In genomic region chr2:46676198-46676597, GRCh38 we compare ENCODE assay signal across 34 cellular contexts.
"Had no signal": no experiment of that assay in that cellular context is flagged by ENCODE, and none has a peak within 500 bp of the region (broad histone marks: within the 10 kb centered on the region; RNA-seq: fewer than 3 reads in every experiment).

No MANE protein-coding gene starts in this region.

- FAIRE-seq: astrocyte had no signal

- H3K4me1 ChIP-seq: adrenal gland, body of pancreas, breast epithelium had no signal

- DNase-seq: activated CD4-positive, alpha-beta memory T cell treated with anti-CD3 and anti-CD28 coated beads, Interleukin-2, amount 10 ng/mL, durations not matched to agents 7 days and 5 days; activated CD4-positive, alpha-beta T cell treated with anti-CD3 and anti-CD28 coated beads for 1 hour; activated CD4-positive, alpha-beta T cell treated with anti-CD3 and anti-CD28 coated beads for 36 hours; activated CD4-positive, alpha-beta T cell treated with anti-CD3 and anti-CD28 coated beads for 48 hours; activated CD4-positive, alpha-beta T cell treated with anti-CD3 and anti-CD28 coated beads, Interleukin-2, amount 10 ng/mL, durations not matched to agents 7 days and 5 days; activated CD4-positive, alpha-beta T cell treated with anti-CD3 and anti-CD28 coated beads, Interleukin-2, amount 50 U/mL, for 48 hours; activated CD4-positive, CD25-positive, alpha-beta regulatory T cell; activated CD8-positive, alpha-beta memory T cell treated with anti-CD3 and anti-CD28 coated beads, Interleukin-2, amount 50 U/mL, for 4 hours; activated effector memory CD4-positive, alpha-beta T cell treated with anti-CD3 and anti-CD28 coated beads, Interleukin-2, amount 50 U/mL, for 16 hours; activated gamma-delta T cell treated with Interleukin-2 at 50 U/mL for 16 hours; activated naive CD4-positive, alpha-beta T cell; activated naive CD4-positive, alpha-beta T cell treated with anti-CD3 and anti-CD28 coated beads for 36 hours; activated naive CD4-positive, alpha-beta T cell treated with anti-CD3 and anti-CD28 coated beads, Interleukin-2, amount 50 U/mL, for 16 hours; activated naive CD8-positive, alpha-beta T cell treated with anti-CD3 and anti-CD28 coated beads for 36 hours; activated T-cell treated with anti-CD3 and anti-CD28 coated beads for 4 hours; activated T-cell treated with anti-CD3 and anti-CD28 coated beads, Interleukin-2, amount 50 U/mL, for 1 hour; activated T-cell treated with anti-CD3 and anti-CD28 coated beads, Interleukin-2, amount 50 U/mL, for 4 hours; activated T-cell treated with anti-CD3 and anti-CD28 coated beads, Interleukin-2, amount 50 U/mL, for 72 hours; adrenal gland; amniotic stem cell; aorta; body of pancreas; brain microvascular endothelial cell; central memory CD4-positive, alpha-beta T cell; T-helper 1 cell; T-helper 2 cell; T-helper 9 cell; WERI-Rb-1 had no signal

- H3K36me3 ChIP-seq: adrenal gland, brain microvascular endothelial cell, breast epithelium, WERI-Rb-1 had no signal

- H3K4me3 ChIP-seq: adrenal gland, body of pancreas, breast epithelium had no signal

- H3K27me3 ChIP-seq: adrenal gland, body of pancreas, brain microvascular endothelial cell, breast epithelium had no signal

- ATAC-seq: activated CD4-positive, alpha-beta T cell treated with anti-CD3 and anti-CD28 coated beads for 36 hours; activated CD4-positive, CD25-positive, alpha-beta regulatory T cell treated with anti-CD3 and anti-CD28 coated beads, Interleukin-2, amount 50 U/mL, for 24 hours; activated naive CD4-positive, alpha-beta T cell treated with anti-CD3 and anti-CD28 coated beads, Interleukin-2, amount 50 U/mL, for 72 hours; activated T-cell treated with anti-CD3 and anti-CD28 coated beads, Interleukin-2, amount 50 U/mL, for 4 hours; activated T-cell treated with anti-CD3 and anti-CD28 coated beads, Interleukin-2, amount 50 U/mL, for 72 hours; activated T-helper 17 cell treated with anti-CD3 and anti-CD28 coated beads, Interleukin-2, amount 50 U/mL, for 72 hours; body of pancreas; WTC11 had no signal

- H3K9me3 ChIP-seq: body of pancreas had no signal

- H3K27ac ChIP-seq: adrenal gland, body of pancreas, brain microvascular endothelial cell, breast epithelium, WERI-Rb-1 had no signal
